ENCODE assay signal across 27 cellular contexts in the genomic region with DNA sequence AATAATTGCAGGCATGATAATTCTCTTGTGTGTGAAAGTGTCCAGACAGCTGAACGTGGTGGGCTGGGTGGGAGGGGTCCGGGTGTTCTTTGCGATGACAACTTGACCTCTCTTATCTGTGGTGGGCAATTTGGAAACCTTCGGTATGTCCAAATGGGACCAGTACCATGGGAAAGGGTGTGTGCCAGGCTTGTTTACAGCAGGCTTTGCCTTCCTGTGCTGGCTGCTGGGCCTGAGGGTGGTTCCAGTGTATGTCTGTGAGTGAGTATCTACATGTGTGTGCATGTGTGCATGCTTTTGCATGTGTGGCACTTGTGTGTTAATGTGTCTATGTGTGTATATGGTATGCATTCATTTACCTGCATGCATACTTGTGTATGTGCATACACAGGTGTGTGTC.
"Had no signal": no experiment of that assay in that cellular context is flagged by ENCODE, and none has a peak within 500 bp of the region (broad histone marks: within the 10 kb centered on the region; RNA-seq: fewer than 3 reads in every experiment).

No MANE protein-coding gene starts in this region.

- H3K27ac ChIP-seq: adrenal gland, breast epithelium, RWPE1 had no signal

- H3K4me3 Mint-ChIP-seq: activated B cell treated with CpG ODN at 0.5 μM for 24 hours; activated CD4-positive, alpha-beta T cell treated with anti-CD3 and anti-CD28 coated beads, Interleukin-2, amount 10 ng/mL, durations not matched to agents 24 days and 14 days; activated CD8-positive, alpha-beta memory T cell treated with anti-CD3 and anti-CD28 coated beads, Interleukin-2, amount 10 ng/mL, durations not matched to agents 7 days and 5 days; activated naive CD4-positive, alpha-beta T cell treated with anti-CD3 and anti-CD28 coated beads for 36 hours; activated naive CD8-positive, alpha-beta T cell; activated T-cell treated with anti-CD3 and anti-CD28 coated beads, Interleukin-2, amount 50 U/mL, for 4 hours; activated T-helper 17 cell treated with anti-CD3 and anti-CD28 coated beads, Interleukin-2, amount 50 U/mL, for 72 hours; T-helper 1 cell treated with Interleukin-12 subunit alpha and Interleukin-12 subunit beta and Interleukin-4 antibody, amounts not matched to agents 30 μg/mL and 1 μg/mL, for 36 hours had no signal

- H3K4me3 ChIP-seq: adrenal gland, breast epithelium had no signal

- H3K9me3 Mint-ChIP-seq: activated B cell treated with CpG ODN at 0.5 μM for 24 hours; activated CD4-positive, alpha-beta T cell treated with anti-CD3 and anti-CD28 coated beads, Interleukin-2, amount 10 ng/mL, durations not matched to agents 24 days and 14 days; activated naive CD4-positive, alpha-beta T cell treated with anti-CD3 and anti-CD28 coated beads for 36 hours; activated T-cell treated with anti-CD3 and anti-CD28 coated beads, Interleukin-2, amount 50 U/mL, for 4 hours; activated T-helper 17 cell treated with anti-CD3 and anti-CD28 coated beads, Interleukin-2, amount 50 U/mL, for 72 hours; T-helper 1 cell treated with Interleukin-12 subunit alpha and Interleukin-12 subunit beta and Interleukin-4 antibody, amounts not matched to agents 30 μg/mL and 1 μg/mL, for 36 hours had no signal

- DNase-seq: activated B cell treated with CpG ODN at 0.5 μM for 24 hours; activated CD4-positive, alpha-beta T cell treated with anti-CD3 and anti-CD28 coated beads for 1 hour; activated CD4-positive, alpha-beta T cell treated with anti-CD3 and anti-CD28 coated beads, Interleukin-2, amount 10 ng/mL, durations not matched to agents 24 days and 14 days; activated CD4-positive, alpha-beta T cell treated with anti-CD3 and anti-CD28 coated beads, Interleukin-2, amount 50 U/mL, for 48 hours; activated CD8-positive, alpha-beta memory T cell treated with anti-CD3 and anti-CD28 coated beads, Interleukin-2, amount 10 ng/mL, durations not matched to agents 7 days and 5 days; activated gamma-delta T cell; activated naive CD4-positive, alpha-beta T cell treated with anti-CD3 and anti-CD28 coated beads for 36 hours; activated T-cell treated with anti-CD3 and anti-CD28 coated beads, Interleukin-2, amount 50 U/mL, for 4 hours; anterior cingulate cortex; central memory CD4-positive, alpha-beta T cell; KBM-7; NCI-H1048; NCI-H187 treated with DMSO at 0.1 percent for 48 hours; NCI-H2081 treated with DMSO at 0.1 percent for 48 hours; NCI-H2227 treated with DMSO at 0.1 percent for 48 hours; NCI-H510A; NCI-H526 treated with DMSO at 0.1 percent for 48 hours; NK-92 treated with Interleukin-12 subunit alpha and Interleukin-12 subunit beta, amount 100 ng/mL, for 24 hours; OCI-M1; SHP77 treated with DMSO at 0.1 percent for 48 hours had no signal

- ATAC-seq: activated CD8-positive, alpha-beta memory T cell treated with anti-CD3 and anti-CD28 coated beads, Interleukin-2, amount 10 ng/mL, durations not matched to agents 7 days and 5 days; activated T-cell treated with anti-CD3 and anti-CD28 coated beads, Interleukin-2, amount 50 U/mL, for 4 hours; activated T-helper 17 cell treated with anti-CD3 and anti-CD28 coated beads, Interleukin-2, amount 50 U/mL, for 72 hours; Panc1 had no signal

- H3K9me3 ChIP-seq: adrenal gland, breast epithelium had no signal

- H3K4me1 Mint-ChIP-seq: activated CD8-positive, alpha-beta memory T cell treated with anti-CD3 and anti-CD28 coated beads, Interleukin-2, amount 10 ng/mL, durations not matched to agents 7 days and 5 days; activated T-helper 17 cell treated with anti-CD3 and anti-CD28 coated beads, Interleukin-2, amount 50 U/mL, for 72 hours had no signal

- H3K36me3 ChIP-seq: adrenal gland, breast epithelium had no signal

- H3K36me3 Mint-ChIP-seq: activated CD8-positive, alpha-beta memory T cell treated with anti-CD3 and anti-CD28 coated beads, Interleukin-2, amount 10 ng/mL, durations not matched to agents 7 days and 5 days; activated naive CD8-positive, alpha-beta T cell had no signal

- H3K4me1 ChIP-seq: adrenal gland, breast epithelium had no signal

- H3K27me3 ChIP-seq: adrenal gland, breast epithelium had no signal

- H3K27me3 Mint-ChIP-seq: activated B cell treated with CpG ODN at 0.5 μM for 24 hours; activated CD4-positive, alpha-beta T cell treated with anti-CD3 and anti-CD28 coated beads, Interleukin-2, amount 10 ng/mL, durations not matched to agents 24 days and 14 days; activated naive CD8-positive, alpha-beta T cell; activated T-helper 17 cell treated with anti-CD3 and anti-CD28 coated beads, Interleukin-2, amount 50 U/mL, for 72 hours had no signal

- H3K27ac Mint-ChIP-seq: activated B cell treated with CpG ODN at 0.5 μM for 24 hours; activated CD4-positive, alpha-beta T cell treated with anti-CD3 and anti-CD28 coated beads, Interleukin-2, amount 10 ng/mL, durations not matched to agents 24 days and 14 days; activated CD8-positive, alpha-beta memory T cell treated with anti-CD3 and anti-CD28 coated beads, Interleukin-2, amount 10 ng/mL, durations not matched to agents 7 days and 5 days; activated naive CD4-positive, alpha-beta T cell treated with anti-CD3 and anti-CD28 coated beads for 36 hours; activated naive CD8-positive, alpha-beta T cell; activated T-helper 17 cell treated with anti-CD3 and anti-CD28 coated beads, Interleukin-2, amount 50 U/mL, for 72 hours; T-helper 1 cell treated with Interleukin-12 subunit alpha and Interleukin-12 subunit beta and Interleukin-4 antibody, amounts not matched to agents 30 μg/mL and 1 μg/mL, for 36 hours had no signal
